Comparison of ENCODE assay signal across 11 cellular contexts in the genomic region with DNA sequence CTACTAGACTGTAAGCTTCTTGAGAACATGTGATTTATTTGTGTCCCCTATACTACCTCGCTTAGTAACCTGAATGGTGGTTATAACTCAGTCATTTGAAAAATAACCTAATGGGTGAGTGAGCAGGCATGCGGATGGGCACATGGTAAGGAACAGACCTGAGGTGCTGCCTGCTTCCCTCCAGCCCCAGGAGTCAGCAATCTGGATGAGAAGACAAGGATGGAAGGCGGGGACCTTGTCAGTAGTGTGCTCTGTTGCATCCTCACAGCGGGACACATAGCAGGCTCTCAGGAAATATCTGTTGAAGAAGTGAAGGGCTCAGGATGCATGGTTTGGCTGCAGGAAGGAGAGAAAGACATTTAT.
DNase-seq lines count a peak whose midpoint lies in the region; ATAC-seq and TF ChIP-seq lines count a peak whose summit lies in the region.
"Had no signal": no experiment of that assay in that cellular context is flagged by ENCODE, and none has a peak within 500 bp of the region (broad histone marks: within the 10 kb centered on the region; RNA-seq: fewer than 3 reads in every experiment).

No MANE protein-coding gene starts in this region.

- no peaks in the 10 kb centered on the region for H3K36me3 Mint-ChIP-seq in GM23338 (ENCODE audit: low read depth)

- H3K27ac ChIP-seq in GM23338 (ENCODE audit: low read depth) (no peak overlapping the region), SK-N-MC (no peak overlapping the region), left lung (peak overlapping the region; percentile 68 to 75), stomach (peak overlapping the region; percentile 20 to 99 (median 95))
- H3K27ac ChIP-seq: GM23248 had no signal

- H3K4me3 Mint-ChIP-seq in GM23338 = no peak overlapping the region

- H3K27me3 ChIP-seq in GM23338 (ENCODE audit: insufficient read depth) = no peaks in the 10 kb centered on the region
- no peaks in the 10 kb centered on the region for H3K27me3 ChIP-seq in left lung
- no peaks in the 10 kb centered on the region for H3K27me3 ChIP-seq in stomach

- no peaks in the 10 kb centered on the region for H3F3A ChIP-seq in GM23338 (replicated peaks; ENCODE audit: low read depth)

- no peak for TF ChIP-seq POLR2A in stomach (IDR thresholded peaks at IDR 0.05)

- no peak for ATAC-seq in GM23338
- ATAC-seq in left lung = no peak
- ATAC-seq in HG03196 (IDR thresholded peaks at IDR 0.05; ENCODE audit: unreplicated experiment) = no peak
- ATAC-seq: foreskin keratinocyte had no signal

- 82 to 94% (median 91%) methylated on average over 4 of the region's 4 CpGs for WGBS in stomach, 5 donors

- intact Hi-C loops in left lung (cut with DNase I) (loop anchor here in 1 of 2 donors (10.0 kb wide), 1 partner anchor 103 kb away; no protein-coding TSS in a partner anchor), stomach (cut with DNase I; ENCODE audit: low total_unique reads) (no loop called here)

- TF ChIP-seq CTCF in GM23338 (conservative IDR thresholded peaks at IDR 0.05; ENCODE audit: low read depth in 2 of 2) (no peak), left lung (IDR thresholded peaks at IDR 0.05) (no peak), stomach (IDR thresholded peaks at IDR 0.05) (no peak)

- no peaks in the 10 kb centered on the region for H3K79me2 ChIP-seq in GM23338 (replicated peaks; ENCODE audit: insufficient read depth)

- no peak for DNase-seq in GM23338 (ENCODE audit: low spot score)
- no peak for DNase-seq in SK-N-MC (ENCODE audit: low read depth, low spot score)
- no peak for DNase-seq in left lung
- no peak for DNase-seq in stomach
- no peak for DNase-seq in cerebellar nuclear complex (lab: John Stamatoyannopoulos, UW)
- DNase-seq in Ammon's horn (ENCODE audit: low spot score) = no peak
- DNase-seq: foreskin keratinocyte; GM23248; stimulated activated CD4-positive, alpha-beta T cell treated with anti-CD3 and anti-CD28 coated beads, Interleukin-4, amount 100 ng/mL, for 1 hour had no signal

- H3K27ac Mint-ChIP-seq in GM23338 = no peak overlapping the region

- peaks cover 28% of the 10 kb centered on the region for H3K4me1 Mint-ChIP-seq in GM23338

- H3K9me2 ChIP-seq in GM23338 (ENCODE audit: insufficient read depth) = no peaks in the 10 kb centered on the region

- TF ChIP-seq EP300 in stomach (IDR thresholded peaks at IDR 0.05) = no peak

- peaks cover 12% of the 10 kb centered on the region for H3K27me3 Mint-ChIP-seq in GM23338 (ENCODE audit: insufficient read depth, low read depth, poor library complexity)

- H3K9me3 ChIP-seq in SK-N-MC (ENCODE audit: low read depth, low read length) = no peaks in the 10 kb centered on the region
- H3K9me3 ChIP-seq in left lung = no peaks in the 10 kb centered on the region
- no peaks in the 10 kb centered on the region for H3K9me3 ChIP-seq in stomach
- H3K9me3 ChIP-seq: mucosa of descending colon had no signal

- no peaks in the 10 kb centered on the region for H3K9me3 Mint-ChIP-seq in GM23338

- peak overlapping the region; percentile 49 for H2AFZ ChIP-seq in GM23338
- H2AFZ ChIP-seq: GM23248 had no signal

- H3K4me1 ChIP-seq in GM23338 (ENCODE audit: insufficient read depth) = peaks cover 16% of the 10 kb centered on the region
- peaks cover 82 to 99% of the 10 kb centered on the region in 2 donors for H3K4me1 ChIP-seq in left lung
- H3K4me1 ChIP-seq in stomach = peaks cover 93 to 100% (median 96%) of the 10 kb centered on the region in 4 donors

- H4K20me1 ChIP-seq in GM23338 (replicated peaks; ENCODE audit: insufficient read depth) = no peaks in the 10 kb centered on the region

- H3K36me3 ChIP-seq in GM23338 (ENCODE audit: insufficient read depth) (no peaks in the 10 kb centered on the region), SK-N-MC (ENCODE audit: insufficient read depth, low read length) (no peaks in the 10 kb centered on the region), left lung (no peaks in the 10 kb centered on the region), stomach (peaks cover 0 to 8% (median 0%) of the 10 kb centered on the region in 4 donors)

- no peak overlapping the region for H3K4me2 ChIP-seq in GM23338

- H3K4me3 ChIP-seq in GM23338 = no peak overlapping the region
- H3K4me3 ChIP-seq in SK-N-MC = 0 out of 2 replicates have a peak overlapping the region, but pooled peaks have one; percentile 55
- no peak overlapping the region for H3K4me3 ChIP-seq in left lung
- H3K4me3 ChIP-seq in stomach = peak overlapping the region in 1 of 4 donors; percentile 4
- H3K4me3 ChIP-seq: GM23248, mucosa of descending colon had no signal

- no peak overlapping the region for H3K9ac ChIP-seq in SK-N-MC (ENCODE audit: insufficient read length)
- H3K9ac ChIP-seq: GM23248 had no signal

TF ChIP-seq in GM23338, 12 proteins besides CTCF, POLR2A, EP300 and RAD21 (continues in another document):
- TF ChIP-seq NANOG (IDR thresholded peaks at IDR 0.05; ENCODE audit: borderline replicate concordance) = no peak
- no peak for TF ChIP-seq ZNF331 (CRISPR knock-in tag; IDR thresholded peaks at IDR 0.05; ENCODE audit: low read depth)
- no peak for TF ChIP-seq ETS1 (IDR thresholded peaks at IDR 0.05)
- TF ChIP-seq, protein P1, sequence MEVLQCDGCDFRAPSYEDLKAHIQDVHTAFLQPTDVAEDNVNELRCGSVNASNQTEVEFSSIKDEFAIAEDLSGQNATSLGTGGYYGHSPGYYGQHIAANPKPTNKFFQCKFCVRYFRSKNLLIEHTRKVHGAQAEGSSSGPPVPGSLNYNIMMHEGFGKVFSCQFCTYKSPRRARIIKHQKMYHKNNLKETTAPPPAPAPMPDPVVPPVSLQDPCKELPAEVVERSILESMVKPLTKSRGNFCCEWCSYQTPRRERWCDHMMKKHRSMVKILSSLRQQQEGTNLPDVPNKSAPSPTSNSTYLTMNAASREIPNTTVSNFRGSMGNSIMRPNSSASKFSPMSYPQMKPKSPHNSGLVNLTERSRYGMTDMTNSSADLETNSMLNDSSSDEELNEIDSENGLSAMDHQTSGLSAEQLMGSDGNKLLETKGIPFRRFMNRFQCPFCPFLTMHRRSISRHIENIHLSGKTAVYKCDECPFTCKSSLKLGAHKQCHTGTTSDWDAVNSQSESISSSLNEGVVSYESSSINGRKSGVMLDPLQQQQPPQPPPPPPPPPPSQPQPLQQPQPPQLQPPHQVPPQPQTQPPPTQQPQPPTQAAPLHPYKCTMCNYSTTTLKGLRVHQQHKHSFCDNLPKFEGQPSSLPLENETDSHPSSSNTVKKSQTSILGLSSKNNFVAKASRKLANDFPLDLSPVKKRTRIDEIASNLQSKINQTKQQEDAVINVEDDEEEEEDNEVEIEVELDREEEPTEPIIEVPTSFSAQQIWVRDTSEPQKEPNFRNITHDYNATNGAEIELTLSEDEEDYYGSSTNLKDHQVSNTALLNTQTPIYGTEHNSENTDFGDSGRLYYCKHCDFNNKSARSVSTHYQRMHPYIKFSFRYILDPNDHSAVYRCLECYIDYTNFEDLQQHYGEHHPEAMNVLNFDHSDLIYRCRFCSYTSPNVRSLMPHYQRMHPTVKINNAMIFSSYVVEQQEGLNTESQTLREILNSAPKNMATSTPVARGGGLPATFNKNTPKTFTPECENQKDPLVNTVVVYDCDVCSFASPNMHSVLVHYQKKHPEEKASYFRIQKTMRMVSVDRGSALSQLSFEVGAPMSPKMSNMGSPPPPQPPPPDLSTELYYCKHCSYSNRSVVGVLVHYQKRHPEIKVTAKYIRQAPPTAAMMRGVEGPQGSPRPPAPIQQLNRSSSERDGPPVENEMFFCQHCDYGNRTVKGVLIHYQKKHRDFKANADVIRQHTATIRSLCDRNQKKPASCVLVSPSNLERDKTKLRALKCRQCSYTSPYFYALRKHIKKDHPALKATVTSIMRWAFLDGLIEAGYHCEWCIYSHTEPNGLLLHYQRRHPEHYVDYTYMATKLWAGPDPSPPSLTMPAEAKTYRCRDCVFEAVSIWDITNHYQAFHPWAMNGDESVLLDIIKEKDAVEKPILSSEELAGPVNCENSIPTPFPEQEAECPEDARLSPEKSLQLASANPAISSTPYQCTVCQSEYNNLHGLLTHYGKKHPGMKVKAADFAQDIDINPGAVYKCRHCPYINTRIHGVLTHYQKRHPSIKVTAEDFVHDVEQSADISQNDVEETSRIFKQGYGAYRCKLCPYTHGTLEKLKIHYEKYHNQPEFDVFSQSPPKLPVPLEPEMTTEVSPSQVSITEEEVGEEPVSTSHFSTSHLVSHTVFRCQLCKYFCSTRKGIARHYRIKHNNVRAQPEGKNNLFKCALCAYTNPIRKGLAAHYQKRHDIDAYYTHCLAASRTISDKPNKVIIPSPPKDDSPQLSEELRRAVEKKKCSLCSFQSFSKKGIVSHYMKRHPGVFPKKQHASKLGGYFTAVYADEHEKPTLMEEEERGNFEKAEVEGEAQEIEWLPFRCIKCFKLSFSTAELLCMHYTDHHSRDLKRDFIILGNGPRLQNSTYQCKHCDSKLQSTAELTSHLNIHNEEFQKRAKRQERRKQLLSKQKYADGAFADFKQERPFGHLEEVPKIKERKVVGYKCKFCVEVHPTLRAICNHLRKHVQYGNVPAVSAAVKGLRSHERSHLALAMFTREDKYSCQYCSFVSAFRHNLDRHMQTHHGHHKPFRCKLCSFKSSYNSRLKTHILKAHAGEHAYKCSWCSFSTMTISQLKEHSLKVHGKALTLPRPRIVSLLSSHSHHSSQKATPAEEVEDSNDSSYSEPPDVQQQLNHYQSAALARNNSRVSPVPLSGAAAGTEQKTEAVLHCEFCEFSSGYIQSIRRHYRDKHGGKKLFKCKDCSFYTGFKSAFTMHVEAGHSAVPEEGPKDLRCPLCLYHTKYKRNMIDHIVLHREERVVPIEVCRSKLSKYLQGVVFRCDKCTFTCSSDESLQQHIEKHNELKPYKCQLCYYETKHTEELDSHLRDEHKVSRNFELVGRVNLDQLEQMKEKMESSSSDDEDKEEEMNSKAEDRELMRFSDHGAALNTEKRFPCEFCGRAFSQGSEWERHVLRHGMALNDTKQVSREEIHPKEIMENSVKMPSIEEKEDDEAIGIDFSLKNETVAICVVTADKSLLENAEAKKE (CRISPR knock-in tag; IDR thresholded peaks at IDR 0.05) = no peak
- no peak for TF ChIP-seq EZH2 (IDR thresholded peaks at IDR 0.05; ENCODE audit: low read depth, unreplicated experiment)

Comparison
In these comparisons a context has a peak if more than half of its experiments do, and no peak if none do; other contexts are left out.
1. H3K27ac ChIP-seq: peak in left lung (2 of 2) and stomach (5 of 5); none in GM23338 (single experiment) and SK-N-MC (single experiment).